Comparison of ENCODE assay signal across 32 cellular contexts in the genomic region with DNA sequence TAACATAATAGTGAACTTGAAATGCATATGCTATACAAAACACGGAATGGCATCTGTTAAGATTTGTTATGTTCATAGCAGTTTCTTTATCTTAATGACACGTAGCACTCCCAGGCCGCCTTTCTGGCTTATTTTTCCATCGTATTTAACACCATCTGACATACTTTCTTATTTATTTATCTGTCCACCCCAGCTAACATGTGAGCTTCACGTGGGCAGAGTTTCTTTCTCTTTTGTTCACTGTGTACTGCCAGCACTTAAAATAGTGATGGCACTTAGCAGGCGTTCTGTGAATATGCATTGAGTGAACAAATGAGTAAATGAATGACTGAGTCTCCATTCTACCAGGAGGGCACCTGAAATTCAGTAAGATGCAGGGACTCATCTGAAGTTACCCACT. TPM values are rescaled to one million over a fixed set of nuclear protein-coding genes. Genes with fewer than 3 reads are reported as not detected.
DNase-seq lines count a peak whose midpoint lies in the region; ATAC-seq and TF ChIP-seq lines count a peak whose summit lies in the region.
"Had no signal": no experiment of that assay in that cellular context is flagged by ENCODE, and none has a peak within 500 bp of the region (broad histone marks: within the 10 kb centered on the region; RNA-seq: fewer than 3 reads in every experiment).

No MANE protein-coding gene starts in this region.

- H3K27me3 ChIP-seq in gastroesophageal sphincter (no peaks in the 10 kb centered on the region), muscle layer of duodenum (ENCODE audit: low read depth, low read length) (no peaks in the 10 kb centered on the region), tibial artery (no peaks in the 10 kb centered on the region), hepatocyte (no peaks in the 10 kb centered on the region)

- H3K4me3 ChIP-seq in gastroesophageal sphincter (no peak overlapping the region), muscle layer of duodenum (ENCODE audit: low read depth in 1 of 2, low read length in 2 of 2) (no peak overlapping the region), tibial artery (no peak overlapping the region), hepatocyte (no peak overlapping the region)
- H3K4me3 ChIP-seq: BLaER1 treated with 17β-estradiol and CSF1 and Interleukin-3, amounts not matched to agents 10 nM and 100 nM; K562 had no signal

- H3K36me3 Mint-ChIP-seq in brain = no peaks in the 10 kb centered on the region
- H3K36me3 Mint-ChIP-seq: naive B cell had no signal

- TF ChIP-seq CTCF in brain (conservative IDR thresholded peaks at IDR 0.05) = no peak
- TF ChIP-seq CTCF in gastroesophageal sphincter (IDR thresholded peaks at IDR 0.05) = no peak
- TF ChIP-seq CTCF in tibial artery (IDR thresholded peaks at IDR 0.05) = no peak
- no peak for TF ChIP-seq CTCF in hepatocyte (IDR thresholded peaks at IDR 0.05; ENCODE audit: poor library complexity)

- H3K27ac ChIP-seq in gastroesophageal sphincter (peak overlapping the region; percentile 77 to 88 (median 82)), muscle layer of duodenum (ENCODE audit: low read length) (peak overlapping the region; percentile 7), tibial artery (peak overlapping the region; percentile 93 to 100), hepatocyte (no peak overlapping the region)

- H3K79me2 ChIP-seq in hepatocyte = no peaks in the 10 kb centered on the region

- H3K4me2 ChIP-seq in hepatocyte = no peak overlapping the region

- no peak for TF ChIP-seq EP300 in gastroesophageal sphincter (IDR thresholded peaks at IDR 0.05)

- no peaks in the 10 kb centered on the region for H3K9me2 ChIP-seq in hepatocyte (replicated peaks; ENCODE audit: insufficient read depth)

- no peaks in the 10 kb centered on the region for H3K9me3 ChIP-seq in gastroesophageal sphincter
- H3K9me3 ChIP-seq in muscle layer of duodenum (ENCODE audit: control insufficient read depth in 1 of 2, low read length in 2 of 2) = no peaks in the 10 kb centered on the region
- H3K9me3 ChIP-seq in tibial artery = no peaks in the 10 kb centered on the region
- no peaks in the 10 kb centered on the region for H3K9me3 ChIP-seq in hepatocyte (ENCODE audit: low read depth)
- H3K9me3 ChIP-seq: BLaER1 treated with 17β-estradiol and CSF1 and Interleukin-3, amounts not matched to agents 10 nM and 100 nM had no signal

- H3K4me1 ChIP-seq in gastroesophageal sphincter = peaks cover 4 to 68% (median 49%) of the 10 kb centered on the region in 3 donors
- peaks cover 52 to 59% of the 10 kb centered on the region in 2 donors for H3K4me1 ChIP-seq in muscle layer of duodenum (ENCODE audit: control insufficient read depth in 1 of 2, insufficient read depth in 2 of 2, low read length in 2 of 2)
- peaks cover 0 to 98% (median 66%) of the 10 kb centered on the region in 4 donors for H3K4me1 ChIP-seq in tibial artery
- H3K4me1 ChIP-seq in hepatocyte (ENCODE audit: insufficient read depth) = peaks cover 44% of the 10 kb centered on the region

- no peaks in the 10 kb centered on the region for H3K36me3 ChIP-seq in gastroesophageal sphincter
- H3K36me3 ChIP-seq in muscle layer of duodenum (ENCODE audit: control insufficient read depth in 1 of 2, insufficient read depth in 2 of 2, low read length in 2 of 2) = no peaks in the 10 kb centered on the region
- H3K36me3 ChIP-seq in tibial artery = no peaks in the 10 kb centered on the region
- no peaks in the 10 kb centered on the region for H3K36me3 ChIP-seq in hepatocyte (replicated peaks; ENCODE audit: insufficient read depth, low read depth)
- H3K36me3 ChIP-seq: BLaER1 treated with 17β-estradiol and CSF1 and Interleukin-3, amounts not matched to agents 10 nM and 100 nM had no signal

- peak overlapping the region in 4 of 5 experiments; percentile 18 to 80 (median 40) for H3K27ac Mint-ChIP-seq in brain
- H3K27ac Mint-ChIP-seq: activated B cell treated with CpG ODN at 0.5 μM for 24 hours; dendritic cell treated with granulocyte-macrophage colony-stimulating factor and Interleukin-4, amounts not matched to agents 40 ng/mL and 50 ng/mL, for 4 days had no signal

- intact Hi-C loops in tibial artery (cut with DNase I; ENCODE audit: low total_unique reads) = no loop called here

- H3K27me3 Mint-ChIP-seq in brain = peaks cover 6% of the 10 kb centered on the region

- TF ChIP-seq POLR2A in gastroesophageal sphincter (IDR thresholded peaks at IDR 0.05) = no peak

- ATAC-seq in gastroesophageal sphincter = no peak
- ATAC-seq in HG02840 (IDR thresholded peaks at IDR 0.05; ENCODE audit: low FRiP score, unreplicated experiment) = no peak
- ATAC-seq: HCT116, K562 had no signal

- WGBS in gastroesophageal sphincter (ENCODE audit: low coverage in 1 of 2), 2 donors = 20 to 42% methylated on average over 5 to 6 of the region's 6 CpGs
- WGBS in hepatocyte (ENCODE audit: low lambda C conversion rate, missing lambda C conversion rate) = 87% methylated on average over 6 of the region's 6 CpGs

- H3K4me1 Mint-ChIP-seq in brain = peaks cover 52% of the 10 kb centered on the region
- H3K4me1 Mint-ChIP-seq: activated B cell treated with CpG ODN at 0.5 μM for 24 hours, naive B cell had no signal

- H3K9me3 Mint-ChIP-seq in brain = peaks cover 0 to 4% (median 0%) of the 10 kb centered on the region in 5 experiments
- H3K9me3 Mint-ChIP-seq: activated B cell treated with CpG ODN at 0.5 μM for 24 hours; dendritic cell treated with granulocyte-macrophage colony-stimulating factor and Interleukin-4, amounts not matched to agents 40 ng/mL and 50 ng/mL, for 4 days; naive B cell had no signal

- DNase-seq in tibial artery = no peak
- DNase-seq in dedifferentiated amniotic fluid mesenchymal stem cell (ENCODE audit: extremely low spot score) = no peak
- no peak for DNase-seq in iPS-NIHi11 (ENCODE audit: low spot score)
- no peak for DNase-seq in hepatocyte (ENCODE audit: low spot score)
- DNase-seq: activated B cell treated with CpG ODN at 0.5 μM for 24 hours; activated CD4-positive, alpha-beta T cell treated with anti-CD3 and anti-CD28 coated beads, Interleukin-2, amount 50 U/mL, for 4 hours; activated CD8-positive, alpha-beta memory T cell treated with anti-CD3 and anti-CD28 coated beads, Interleukin-2, amount 50 U/mL, for 4 hours; activated naive CD4-positive, alpha-beta T cell treated with anti-CD3 and anti-CD28 coated beads, Interleukin-2, amount 50 U/mL, for 16 hours; amniotic stem cell; COR-L47; DMS53; GF-D8; left colon; mesendoderm; naive B cell; NCI-H2081; NCI-H345; NCI-H748 treated with DMSO at 0.1 percent for 48 hours; nucleus accumbens; small intestine; stimulated activated CD8-positive, alpha-beta memory T cell treated with anti-CD3 and anti-CD28 coated beads, Interleukin-4, amount 100 ng/mL, for 48 hours; T-helper 1 cell had no signal

- H2AFZ ChIP-seq in hepatocyte = no peak overlapping the region

- no peak overlapping the region for H3K4me3 Mint-ChIP-seq in brain
- H3K4me3 Mint-ChIP-seq: activated B cell treated with CpG ODN at 0.5 μM for 24 hours; dendritic cell treated with granulocyte-macrophage colony-stimulating factor and Interleukin-4, amounts not matched to agents 40 ng/mL and 50 ng/mL, for 4 days had no signal

- no peaks in the 10 kb centered on the region for H4K20me1 ChIP-seq in hepatocyte (ENCODE audit: insufficient read depth, poor library complexity, severe bottlenecking)
- H4K20me1 ChIP-seq: BLaER1 treated with 17β-estradiol and CSF1 and Interleukin-3, amounts not matched to agents 10 nM and 100 nM had no signal

RNA-seq across cellular contexts. Expression of a gene that starts 29.4 kb away (rescaled TPM):
- polyA plus RNA-seq in brain (ENCODE audit: insufficient read depth, low read depth, low replicate concordance) (50.7 TPM), hepatocyte (5.3 and 7.1 TPM in 2 replicates)
- total RNA-seq in gastroesophageal sphincter (10 to 100 TPM; 31.6 to 50.5 (median 37.4) TPM), hepatocyte (6.9 and 8.4 TPM in 2 replicates)

RNA-seq across cellular contexts. Expression of a gene that starts 50.0 kb away (rescaled TPM):
- 0.24 TPM for polyA plus RNA-seq in brain (ENCODE audit: insufficient read depth, low read depth, low replicate concordance)
- total RNA-seq in gastroesophageal sphincter = under 1 TPM in 3 of 4 donors, not detected in 1; 0.13 to 0.62 (median 0.22) TPM
- 0.92 and 1.1 TPM in 2 replicates for total RNA-seq in hepatocyte
- 0.83 and 1.8 TPM in 2 replicates for polyA plus RNA-seq in hepatocyte
- total RNA-seq: HT1080, K562, RPMI7951 had no signal
- polyA plus RNA-seq: K562 had no signal
